Comparison of ENCODE assay signal across 20 cellular contexts in genomic region chr2:241225545-241225944, GRCh38. TPM values are rescaled to one million over a fixed set of nuclear protein-coding genes. Genes with fewer than 3 reads are reported as not detected.
A peak's percentile ranks its signal among the peaks of the same experiment; 100 is the strongest.
DNase-seq lines count a peak whose midpoint lies in the region; ATAC-seq and TF ChIP-seq lines count a peak whose summit lies in the region.
"Had no signal": no experiment of that assay in that cellular context is flagged by ENCODE, and none has a peak within 500 bp of the region (broad histone marks: within the 10 kb centered on the region; RNA-seq: fewer than 3 reads in every experiment).

No MANE protein-coding gene starts in this region.

- no peak overlapping the region for H3K18ac ChIP-seq in mesendoderm (ENCODE audit: low read length)

- H4K5ac ChIP-seq in mesendoderm (ENCODE audit: low read length) = no peak overlapping the region

- no peak overlapping the region for H3K9ac ChIP-seq in mesendoderm (ENCODE audit: low read length)

- H3K4me3 Mint-ChIP-seq in stimulated activated naive B cell treated with anti-CD40 and anti-IgM and Interleukin-4, amounts not matched to agents 10 μg/mL and 1 μg/mL and 100 μg/mL, for 72 hours = no peak overlapping the region
- H3K4me3 Mint-ChIP-seq: CD4-positive, alpha-beta memory T cell had no signal

- H3K56ac ChIP-seq in mesendoderm (ENCODE audit: low read length) = no peak overlapping the region

- TF ChIP-seq POLR2A in right lobe of liver (IDR thresholded peaks at IDR 0.05) = no peak

- peak overlapping the region; percentile 14 for H3K27ac ChIP-seq in cingulate gyrus (ENCODE audit: low read depth, low read length)
- H3K27ac ChIP-seq in right lobe of liver = no peak overlapping the region
- no peak overlapping the region for H3K27ac ChIP-seq in upper lobe of right lung
- no peak overlapping the region for H3K27ac ChIP-seq in mesendoderm (ENCODE audit: low read depth, low read length)

- H3K9me3 ChIP-seq in right lobe of liver = no peaks in the 10 kb centered on the region
- no peaks in the 10 kb centered on the region for H3K9me3 ChIP-seq in upper lobe of right lung
- H3K9me3 ChIP-seq: MG63 had no signal

- H3K27me3 ChIP-seq in right lobe of liver (no peaks in the 10 kb centered on the region), upper lobe of right lung (no peaks in the 10 kb centered on the region), mesendoderm (ENCODE audit: insufficient read depth, low read length, poor library complexity) (no peaks in the 10 kb centered on the region)
- H3K27me3 ChIP-seq: MG63 had no signal

- H2AK5ac ChIP-seq in mesendoderm (ENCODE audit: low read length) = no peak overlapping the region

- no peaks in the 10 kb centered on the region for H3K79me2 ChIP-seq in mesendoderm (ENCODE audit: control insufficient read depth, insufficient read depth, low read length)

- no peak overlapping the region for H3K23ac ChIP-seq in mesendoderm (ENCODE audit: low read length)

- no peak overlapping the region for H2BK120ac ChIP-seq in mesendoderm (ENCODE audit: low read depth, low read length)

- TF ChIP-seq CTCF in right lobe of liver (IDR thresholded peaks at IDR 0.05) (no peak), upper lobe of right lung (IDR thresholded peaks at IDR 0.05) (no peak)

- ATAC-seq in Right ventricle myocardium superior (ENCODE audit: poor library complexity) (no peak), right lobe of liver (no peak), upper lobe of right lung (no peak)
- no peak for ATAC-seq in stimulated activated naive B cell treated with anti-CD40 and anti-IgM and Interleukin-4, amounts not matched to agents 10 μg/mL and 1 μg/mL and 100 μg/mL, for 72 hours (replicated peaks)
- ATAC-seq: HCT116, Panc1 had no signal

- no peak overlapping the region for H3K4me2 ChIP-seq in mesendoderm (ENCODE audit: low read length)

- H3K4me1 ChIP-seq in right lobe of liver (peaks cover 0 to 5% (median 1%) of the 10 kb centered on the region in 4 donors), upper lobe of right lung (no peaks in the 10 kb centered on the region), mesendoderm (ENCODE audit: control insufficient read depth, low read depth, low read length) (no peaks in the 10 kb centered on the region)

- H3K27me3 Mint-ChIP-seq in stimulated activated naive B cell treated with anti-CD40 and anti-IgM and Interleukin-4, amounts not matched to agents 10 μg/mL and 1 μg/mL and 100 μg/mL, for 72 hours = peaks cover 0 to 5% of the 10 kb centered on the region in 2 donors
- H3K27me3 Mint-ChIP-seq: CD4-positive, alpha-beta memory T cell had no signal

- intact Hi-C loops in Right ventricle myocardium superior (cut with DNase I) = no loop called here
- intact Hi-C loops in cardiac septum (cut with DNase I) = no loop called here
- intact Hi-C loops in right lobe of liver (cut with DNase I) = no loop called here
- intact Hi-C loops in upper lobe of right lung (cut with DNase I) = no loop called here

- no peak overlapping the region for H4K8ac ChIP-seq in mesendoderm (ENCODE audit: low read depth, low read length)

- H3K9me3 Mint-ChIP-seq in stimulated activated naive B cell treated with anti-CD40 and anti-IgM and Interleukin-4, amounts not matched to agents 10 μg/mL and 1 μg/mL and 100 μg/mL, for 72 hours = no peaks in the 10 kb centered on the region

- 75% methylated on average over 8 of the region's 16 CpGs for WGBS in right lobe of liver (ENCODE audit: insufficient coverage, low coverage, low lambda C conversion rate, missing lambda C conversion rate)
- no CpG with 5 or more reads among the region's 16 CpGs for WGBS in mesendoderm (ENCODE audit: extremely low coverage, insufficient coverage, low lambda C conversion rate)

- H3K4me3 ChIP-seq in right lobe of liver (no peak overlapping the region), upper lobe of right lung (no peak overlapping the region), mesendoderm (ENCODE audit: low read length) (no peak overlapping the region)
- H3K4me3 ChIP-seq: MG63 had no signal

- DNase-seq in Right ventricle myocardium superior (peak; percentile 36), cardiac septum (ENCODE audit: low spot score) (no peak), right lobe of liver (peak in 2 of 3 donors; percentile 16 to 33), upper lobe of right lung (no peak), mesendoderm (no peak), midbrain (lab: John Stamatoyannopoulos, UW) (no peak)
- no peak for DNase-seq in stimulated activated naive B cell treated with anti-CD40 and anti-IgM and Interleukin-4, amounts not matched to agents 10 μg/mL and 1 μg/mL and 100 μg/mL, for 72 hours
- DNase-seq: Calu3; CD4-positive, alpha-beta memory T cell; Karpas-422; MG63; NCI-H1092; NCI-H1694 treated with DMSO at 0.1 percent for 48 hours; NCI-H2107; NCI-H2227 treated with DMSO at 0.1 percent for 48 hours; NCI-H524; SIG-M5 had no signal

- H3K4me1 Mint-ChIP-seq in stimulated activated naive B cell treated with anti-CD40 and anti-IgM and Interleukin-4, amounts not matched to agents 10 μg/mL and 1 μg/mL and 100 μg/mL, for 72 hours = peaks cover 10 to 16% of the 10 kb centered on the region in 2 donors

- H3K27ac Mint-ChIP-seq in stimulated activated naive B cell treated with anti-CD40 and anti-IgM and Interleukin-4, amounts not matched to agents 10 μg/mL and 1 μg/mL and 100 μg/mL, for 72 hours = peak overlapping the region; percentile 20
- H3K27ac Mint-ChIP-seq: CD4-positive, alpha-beta memory T cell had no signal

- peaks cover 37 to 50% of the 10 kb centered on the region in 2 donors for H3K36me3 Mint-ChIP-seq in stimulated activated naive B cell treated with anti-CD40 and anti-IgM and Interleukin-4, amounts not matched to agents 10 μg/mL and 1 μg/mL and 100 μg/mL, for 72 hours

- H2BK5ac ChIP-seq in mesendoderm (ENCODE audit: low read length) = no peak overlapping the region

- H3K4ac ChIP-seq in mesendoderm (ENCODE audit: low read depth, low read length) = no peak overlapping the region

- H3K36me3 ChIP-seq in right lobe of liver (peaks cover 7 to 39% (median 25%) of the 10 kb centered on the region in 4 donors), upper lobe of right lung (peaks cover 49% of the 10 kb centered on the region), mesendoderm (ENCODE audit: control insufficient read depth, insufficient read depth, low read length) (peaks cover 14% of the 10 kb centered on the region)

- H2BK15ac ChIP-seq in mesendoderm (replicated peaks; ENCODE audit: low read depth) = no peak overlapping the region

- H3K79me1 ChIP-seq in mesendoderm (ENCODE audit: low read length) = no peaks in the 10 kb centered on the region

RNA-seq across cellular contexts. Expression of gene ANO7, which starts 37.1 kb away (rescaled TPM):
- total RNA-seq in Right ventricle myocardium superior = 0.35 TPM
- total RNA-seq in cardiac septum = 3.4 TPM
- 1 to 10 TPM in 3 of 6 experiments, under 1 TPM in 3; 0.61 to 2.4 (median 0.97) TPM for total RNA-seq in right lobe of liver
- 2.1 TPM for total RNA-seq in upper lobe of right lung
- 2.7 TPM for polyA plus RNA-seq in mesendoderm (2013, experiment 1 of 2)
- 2.5 TPM for polyA plus RNA-seq in mesendoderm (2013, experiment 2 of 2)

Comparison
In these comparisons a context has a peak if more than half of its experiments do, and no peak if none do; other contexts are left out.
1. DNase-seq: peak in Right ventricle myocardium superior (single experiment) and right lobe of liver (2 of 3); none in cardiac septum (single experiment), stimulated activated naive B cell treated with anti-CD40 and anti-IgM and Interleukin-4, amounts not matched to agents 10 μg/mL and 1 μg/mL and 100 μg/mL, for 72 hours (single experiment), upper lobe of right lung (single experiment), mesendoderm (single experiment) and midbrain (single experiment).